ENCODE assay signal across 16 cellular contexts in the genomic region with DNA sequence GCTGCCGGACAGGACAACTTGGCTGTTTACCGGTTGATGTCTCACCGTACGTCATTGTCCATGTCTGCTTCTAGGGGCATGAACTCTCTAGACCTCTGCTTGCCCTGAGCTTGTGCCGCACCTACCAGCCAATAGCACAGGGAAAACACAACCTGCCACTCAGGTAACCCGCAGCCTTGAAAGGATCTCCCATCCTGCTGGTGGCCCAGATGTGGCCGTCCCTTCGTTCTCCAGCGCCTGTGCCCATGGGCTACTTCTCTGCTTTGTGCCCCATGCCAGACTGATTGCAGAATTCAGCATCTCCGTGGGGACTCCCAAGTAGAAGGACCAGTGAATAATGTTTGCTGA.
"Had no signal": no experiment of that assay in that cellular context is flagged by ENCODE, and none has a peak within 500 bp of the region (broad histone marks: within the 10 kb centered on the region; RNA-seq: fewer than 3 reads in every experiment).

No MANE protein-coding gene starts in this region.

- H3K4me3 ChIP-seq: adrenal gland, ovary, SJSA1, transverse colon had no signal

- H3K9me3 Mint-ChIP-seq: activated T-helper 1 cell treated with anti-CD3 and anti-CD28 coated beads, Interleukin-12 subunit alpha, Interleukin-12 subunit beta, Interleukin-2, Interleukin-4 antibody, amounts not matched to agents 30 ng/mL and 10 ng/mL and 1 ng/mL, durations not matched to agents 14 hours and 24 hours and 36 hours; central memory CD8-positive, alpha-beta T cell; dendritic cell treated with granulocyte-macrophage colony-stimulating factor and Interleukin-4, amounts not matched to agents 40 ng/mL and 50 ng/mL, for 4 days; stimulated activated effector memory CD8-positive, alpha-beta T cell treated with anti-CD3 and anti-CD28 coated beads, Interleukin-12 subunit alpha, Interleukin-12 subunit beta, amount 100 ng/mL, for 72 hours; T-helper 2 cell treated with Interferon-gamma antibody and Interleukin-4, amounts not matched to agents 5 μg/mL and 100 μg/mL, for 36 hours had no signal

- H3K36me3 Mint-ChIP-seq: stimulated activated effector memory CD8-positive, alpha-beta T cell treated with anti-CD3 and anti-CD28 coated beads, Interleukin-12 subunit alpha, Interleukin-12 subunit beta, amount 100 ng/mL, for 72 hours had no signal

- H3K4me3 Mint-ChIP-seq: activated T-helper 1 cell treated with anti-CD3 and anti-CD28 coated beads, Interleukin-12 subunit alpha, Interleukin-12 subunit beta, Interleukin-2, Interleukin-4 antibody, amounts not matched to agents 30 ng/mL and 10 ng/mL and 1 ng/mL, durations not matched to agents 14 hours and 24 hours and 36 hours; central memory CD8-positive, alpha-beta T cell; dendritic cell treated with granulocyte-macrophage colony-stimulating factor and Interleukin-4, amounts not matched to agents 40 ng/mL and 50 ng/mL, for 4 days; nephron; stimulated activated effector memory CD8-positive, alpha-beta T cell treated with anti-CD3 and anti-CD28 coated beads, Interleukin-12 subunit alpha, Interleukin-12 subunit beta, amount 100 ng/mL, for 72 hours; T-helper 2 cell treated with Interferon-gamma antibody and Interleukin-4, amounts not matched to agents 5 μg/mL and 100 μg/mL, for 36 hours had no signal

- ATAC-seq: left cardiac atrium; stimulated activated effector memory CD8-positive, alpha-beta T cell treated with anti-CD3 and anti-CD28 coated beads, Interleukin-12 subunit alpha, Interleukin-12 subunit beta, amount 100 ng/mL, for 72 hours had no signal

- H3K9me3 ChIP-seq: adrenal gland, ovary, SJSA1, transverse colon had no signal

- DNase-seq: activated CD4-positive, alpha-beta T cell treated with anti-CD3 and anti-CD28 coated beads, Interleukin-2, amount 50 U/mL, for 4 hours; activated CD4-positive, CD25-positive, alpha-beta regulatory T cell treated with anti-CD3 and anti-CD28 coated beads, Interleukin-2, amount 50 U/mL, for 72 hours; activated naive CD4-positive, alpha-beta T cell treated with anti-CD3 and anti-CD28 coated beads, Interleukin-2, amount 50 U/mL, for 16 hours; hypothalamus; left cardiac atrium; SW 1271; transverse colon had no signal

- H3K27ac Mint-ChIP-seq: activated T-helper 1 cell treated with anti-CD3 and anti-CD28 coated beads, Interleukin-12 subunit alpha, Interleukin-12 subunit beta, Interleukin-2, Interleukin-4 antibody, amounts not matched to agents 30 ng/mL and 10 ng/mL and 1 ng/mL, durations not matched to agents 14 hours and 24 hours and 36 hours; dendritic cell treated with granulocyte-macrophage colony-stimulating factor and Interleukin-4, amounts not matched to agents 40 ng/mL and 50 ng/mL, for 4 days; stimulated activated effector memory CD8-positive, alpha-beta T cell treated with anti-CD3 and anti-CD28 coated beads, Interleukin-12 subunit alpha, Interleukin-12 subunit beta, amount 100 ng/mL, for 72 hours; T-helper 2 cell treated with Interferon-gamma antibody and Interleukin-4, amounts not matched to agents 5 μg/mL and 100 μg/mL, for 36 hours had no signal

- H3K27me3 ChIP-seq: adrenal gland, ovary had no signal

- H3K27ac ChIP-seq: adrenal gland, ovary, SJSA1, transverse colon had no signal

- H3K36me3 ChIP-seq: adrenal gland, ovary, SJSA1, transverse colon had no signal

- H3K4me1 ChIP-seq: adrenal gland, SJSA1 had no signal
